Comparison of ENCODE assay signal across 19 cellular contexts in the genomic region with DNA sequence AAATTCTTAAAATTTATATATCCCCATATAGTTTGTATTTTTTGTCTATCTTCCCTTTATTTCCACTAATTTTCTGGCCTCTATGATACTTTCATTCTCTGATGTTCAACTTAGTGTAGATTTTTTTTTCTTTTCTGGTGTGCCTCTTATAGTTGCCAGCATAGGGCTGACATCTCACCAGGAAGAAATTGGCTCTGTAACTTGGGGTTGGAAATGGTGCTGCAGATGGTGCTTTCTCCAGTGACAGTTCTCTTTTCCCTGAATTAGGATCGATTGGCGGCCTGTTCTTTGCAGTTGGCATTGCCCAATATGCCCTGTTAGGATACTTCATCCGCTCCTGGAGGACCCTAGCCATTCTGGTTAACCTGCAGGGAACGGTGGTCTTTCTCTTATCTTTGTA. TPM values are rescaled to one million over a fixed set of nuclear protein-coding genes. Genes with fewer than 3 reads are reported as not detected.
DNase-seq lines count a peak whose midpoint lies in the region; ATAC-seq lines count a peak whose summit lies in the region.
"Had no signal": no experiment of that assay in that cellular context is flagged by ENCODE, and none has a peak within 500 bp of the region (broad histone marks: within the 10 kb centered on the region; RNA-seq: fewer than 3 reads in every experiment).

No MANE protein-coding gene starts in this region.

- no peaks in the 10 kb centered on the region for H3K36me3 Mint-ChIP-seq in naive thymus-derived CD8-positive, alpha-beta T cell
- H3K36me3 Mint-ChIP-seq: CD8-positive, alpha-beta T cell had no signal

- H3K27me3 Mint-ChIP-seq in naive thymus-derived CD8-positive, alpha-beta T cell = peaks cover 0 to 6% (median 0%) of the 10 kb centered on the region in 5 donors
- H3K27me3 Mint-ChIP-seq: B cell had no signal

- POLR2A ChIA-PET in naive thymus-derived CD8-positive, alpha-beta T cell (lab: Charles Lee) = no interaction called here

- H3K9me3 Mint-ChIP-seq in naive thymus-derived CD8-positive, alpha-beta T cell = no peaks in the 10 kb centered on the region
- H3K9me3 Mint-ChIP-seq: CD4-positive, alpha-beta T cell; CD8-positive, alpha-beta T cell had no signal

- no peaks in the 10 kb centered on the region for H3K4me1 Mint-ChIP-seq in naive thymus-derived CD8-positive, alpha-beta T cell
- H3K4me1 Mint-ChIP-seq: B cell had no signal

- no peak for ATAC-seq in HG02870 (IDR thresholded peaks at IDR 0.05; ENCODE audit: unreplicated experiment)
- ATAC-seq in naive thymus-derived CD8-positive, alpha-beta T cell = no peak
- ATAC-seq: A549; CD8-positive, alpha-beta T cell; GM12878 had no signal

- H3K4me3 Mint-ChIP-seq in naive thymus-derived CD8-positive, alpha-beta T cell = no peak overlapping the region
- H3K4me3 Mint-ChIP-seq: B cell; CD4-positive, alpha-beta T cell; CD8-positive, alpha-beta T cell had no signal

- H3K27ac Mint-ChIP-seq in naive thymus-derived CD8-positive, alpha-beta T cell = no peak overlapping the region
- H3K27ac Mint-ChIP-seq: B cell; CD4-positive, alpha-beta T cell; CD8-positive, alpha-beta T cell had no signal

- peak; percentile 26 for DNase-seq in NCI-H2171 treated with DMSO at 0.1 percent for 48 hours (lab: John Stamatoyannopoulos, UW)
- no peak for DNase-seq in NCI-H2171 (lab: John Stamatoyannopoulos, UW)
- DNase-seq in cerebellum (ENCODE audit: low spot score) = peak; percentile 33
- DNase-seq in substantia nigra (lab: John Stamatoyannopoulos, UW) = no peak
- no peak for DNase-seq in naive thymus-derived CD8-positive, alpha-beta T cell
- DNase-seq: AML-193; Caco-2; Calu3; CD4-positive, alpha-beta T cell; CD8-positive, alpha-beta T cell; DMS79 treated with DMSO at 0.1 percent for 48 hours; GDM1 had no signal

- H3K27ac ChIP-seq in substantia nigra (ENCODE audit: low read depth, low read length, poor library complexity, severe bottlenecking) = peak overlapping the region; percentile 17
- H3K27ac ChIP-seq: 22Rv1; A549; BLaER1 treated with 17β-estradiol and CSF1 and Interleukin-3, amounts not matched to agents 10 nM and 100 nM; C4-2B had no signal

RNA-seq across cellular contexts. Expression of gene SLC22A15, which starts 50.3 kb away (rescaled TPM):
- total RNA-seq in cerebellum = 32.8 TPM
- under 1 TPM; 0.27 to 0.39 TPM for total RNA-seq in naive thymus-derived CD8-positive, alpha-beta T cell
- polyA plus RNA-seq in naive thymus-derived CD8-positive, alpha-beta T cell = not detected

Comparison
In these comparisons a context has a peak if more than half of its experiments do, and no peak if none do; other contexts are left out.
1. DNase-seq: peak in NCI-H2171 treated with DMSO at 0.1 percent for 48 hours (single experiment) and cerebellum (single experiment); none in NCI-H2171 (single experiment), substantia nigra (0 of 49) and naive thymus-derived CD8-positive, alpha-beta T cell (0 of 10).
2. RNA of gene SLC22A15, which starts 50.3 kb away (total RNA-seq): 32.8 TPM in cerebellum (single experiment); 0.27 to 0.39 TPM in naive thymus-derived CD8-positive, alpha-beta T cell; every median in the first group is over 10 times any median in the second.